Comparison of ENCODE assay signal across 1 cellular context in genomic region chr1:203031467-203031866, GRCh38.
A peak's percentile ranks its signal among the peaks of the same experiment; 100 is the strongest.
TF ChIP-seq lines count a peak whose summit lies in the region.

No MANE protein-coding gene starts in this region.

TF ChIP-seq in K562, 482 proteins besides CTCF, POLR2A, EP300 and RAD21 (continued from another document):
- TF ChIP-seq ARID3A (IDR thresholded peaks at IDR 0.05; ENCODE audit: borderline replicate concordance, low read depth, low read length) (peak; percentile 54; the same call in 1 of the 2 replicates), SMC3 (conservative IDR thresholded peaks at IDR 0.05; ENCODE audit: insufficient read depth, low read depth, low read length) (peak; percentile 30; the same call in 1 of the 2 replicates), ZNF395 (CRISPR knock-in tag; IDR thresholded peaks at IDR 0.05) (no peak), GATAD2A (IDR thresholded peaks at IDR 0.05) (no peak), RREB1 (CRISPR knock-in tag; IDR thresholded peaks at IDR 0.05) (no peak), GMEB1 (CRISPR knock-in tag; IDR thresholded peaks at IDR 0.05) (no peak), NR2C1 (IDR thresholded peaks at IDR 0.05) (peak; percentile 34; the same call in 1 of the 2 replicates), NR2C1 (tag; IDR thresholded peaks at IDR 0.05) (no peak), GTF2E2 (tag; IDR thresholded peaks at IDR 0.05) (no peak), GABPB2 (CRISPR knock-in tag; conservative IDR thresholded peaks at IDR 0.05) (no peak), ZNF766 (CRISPR knock-in tag; conservative IDR thresholded peaks at IDR 0.05) (no peak), MECOM (CRISPR knock-in tag; IDR thresholded peaks at IDR 0.05) (0 out of 2 replicates have a peak, but pooled peaks have one; percentile 11), ZNF507 (tag; conservative IDR thresholded peaks at IDR 0.05) (no peak), MYNN (IDR thresholded peaks at IDR 0.05) (no peak), MYNN (CRISPR knock-in tag; IDR thresholded peaks at IDR 0.05) (no peak)
